8 cellular contexts compared by ENCODE assay signal in the genomic region with DNA sequence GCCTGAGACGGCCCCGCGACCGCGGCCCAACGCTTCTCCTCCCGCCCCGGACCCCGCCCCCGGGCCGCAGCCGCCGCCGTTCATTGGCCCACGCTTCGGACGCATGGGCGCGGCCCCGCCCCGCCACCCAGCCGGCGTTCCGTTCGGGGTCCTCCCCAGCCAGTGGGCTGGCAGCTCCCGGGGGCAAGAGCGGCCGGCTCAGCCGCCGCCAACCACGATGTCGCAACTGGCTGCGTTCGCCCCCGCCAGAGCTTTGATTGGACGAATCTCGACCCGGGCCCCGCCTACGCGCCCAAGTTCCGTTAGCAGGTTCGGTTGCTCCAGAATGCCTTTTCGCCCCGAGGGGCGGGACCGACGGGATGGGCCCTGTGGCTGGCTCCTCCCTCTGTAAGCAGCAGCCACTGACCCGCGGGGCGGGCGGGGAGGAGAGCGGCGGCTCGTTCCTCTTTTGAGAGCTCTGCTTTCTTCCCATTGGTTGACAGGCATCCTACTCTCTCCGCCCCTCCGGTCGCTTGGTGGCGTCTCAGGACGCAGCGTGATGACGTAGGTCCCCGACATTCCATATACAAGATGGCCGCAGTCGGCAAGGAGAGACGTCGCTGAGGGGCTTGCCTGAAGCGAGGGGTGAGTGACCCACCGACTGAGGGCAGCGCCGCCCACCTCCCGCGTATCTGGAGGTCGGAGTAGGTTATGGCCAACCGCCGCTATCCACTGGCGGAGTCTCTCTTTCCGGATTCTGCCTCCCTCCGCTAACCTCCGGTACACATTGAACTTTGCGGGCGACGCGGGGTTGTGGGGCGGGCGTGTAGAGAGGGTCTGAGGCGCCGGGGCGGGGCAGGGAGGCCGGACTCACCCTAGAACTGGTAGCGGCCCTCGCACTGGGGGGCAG. TPM values are rescaled to one million over a fixed set of nuclear protein-coding genes. Genes with fewer than 3 reads are reported as not detected.
A peak's percentile ranks its signal among the peaks of the same experiment; 100 is the strongest.
DNase-seq lines count a peak whose midpoint lies in the region; ATAC-seq lines count a peak whose summit lies in the region.

A gene (plus strand): TSS at position 554 of the 889 bp plus-strand sequence. CDS start 11,269 bp downstream, outside the sequence.
A gene (minus strand): TSS at position 4 of the 889 bp plus-strand sequence. CDS start 15,054 bp downstream, outside the sequence.

- no peaks in the 10 kb centered on the region for H3K9me3 Mint-ChIP-seq in immature natural killer cell

- peak; percentile 86 for ATAC-seq in GM19023 (IDR thresholded peaks at IDR 0.05; ENCODE audit: unreplicated experiment)
- peak; percentile 86 for ATAC-seq in HG03280 (IDR thresholded peaks at IDR 0.05; ENCODE audit: unreplicated experiment)

- peaks cover 65 to 85% of the 10 kb centered on the region in 2 donors for H3K4me1 Mint-ChIP-seq in immature natural killer cell

- H3K27me3 Mint-ChIP-seq in immature natural killer cell (ENCODE audit: low read depth in 3 of 3) = peaks cover 6 to 17% (median 9%) of the 10 kb centered on the region in 3 donors

- H3K27ac Mint-ChIP-seq in immature natural killer cell = peak within 1 kb of the TSS; percentile 96 to 98 (median 98)

- H3K4me3 Mint-ChIP-seq in immature natural killer cell = peak within 1 kb of the TSS; percentile 93 to 100 (median 99)

- DNase-seq in AG08396 (ENCODE audit: low spot score) (peak; percentile 98), NCI-H345 treated with DMSO at 0.1 percent for 48 hours (lab: John Stamatoyannopoulos, UW; ENCODE audit: unreplicated experiment) (peak; percentile 99), immature natural killer cell (peak; percentile 100), smooth muscle cell of the brain vasculature (ENCODE audit: low read depth, low spot score) (peak; percentile 99)
- DNase-seq in activated CD4-positive, CD25-positive, alpha-beta regulatory T cell (lab: John Stamatoyannopoulos, UW) = peak; percentile 100
- DNase-seq in central memory CD4-positive, alpha-beta T cell = peak; percentile 100

- no peaks in the 10 kb centered on the region for H3K36me3 Mint-ChIP-seq in immature natural killer cell

RNA-seq across cellular contexts. Expression of the first gene that starts in this region (rescaled TPM):
- polyA plus RNA-seq in immature natural killer cell = 10 to 100 TPM in 2 of 3 donors, 1 to 10 TPM in 1; 5.8 to 32.9 (median 13.2) TPM

RNA-seq across cellular contexts. Expression of the second gene that starts in this region (rescaled TPM):
- 100 to 1,000 TPM in 1 of 3 donors, 10 to 100 TPM in 2; 60.8 to 112 (median 66.5) TPM for polyA plus RNA-seq in immature natural killer cell

Comparison
In these comparisons a context has a peak if more than half of its experiments do, and no peak if none do; other contexts are left out.
1. Peak in every context shown above with its lines: DNase-seq and ATAC-seq.